17 cellular contexts compared by ENCODE assay signal in the genomic region with DNA sequence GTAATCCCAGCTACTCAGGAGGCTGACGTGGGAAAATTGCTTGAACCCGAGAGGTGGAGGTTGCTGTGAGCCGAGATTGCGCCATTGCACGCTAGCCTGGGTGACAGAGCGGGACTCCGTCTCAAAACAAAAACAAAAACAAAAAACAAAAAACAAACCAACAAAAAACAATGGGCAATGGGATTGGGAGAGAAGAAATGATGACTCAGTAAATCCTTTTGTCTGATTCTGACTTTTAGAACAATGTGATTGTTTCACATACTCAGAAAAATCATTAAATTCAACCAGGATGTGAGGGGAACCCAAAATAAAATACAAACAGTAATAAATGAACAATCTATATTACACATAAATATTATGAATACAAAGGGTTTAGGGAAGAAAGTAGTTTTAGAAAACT. TPM values are rescaled to one million over a fixed set of nuclear protein-coding genes. Genes with fewer than 3 reads are reported as not detected.
DNase-seq lines count a peak whose midpoint lies in the region; ATAC-seq, FAIRE-seq and TF ChIP-seq lines count a peak whose summit lies in the region.
"Had no signal": no experiment of that assay in that cellular context is flagged by ENCODE, and none has a peak within 500 bp of the region (broad histone marks: within the 10 kb centered on the region; RNA-seq: fewer than 3 reads in every experiment).

No MANE protein-coding gene starts in this region.

- no peaks in the 10 kb centered on the region for H3K9me3 Mint-ChIP-seq in activated CD4-positive, alpha-beta T cell treated with anti-CD3 and anti-CD28 coated beads, Interleukin-2, amount 10 ng/mL, durations not matched to agents 24 days and 14 days
- H3K9me3 Mint-ChIP-seq: H9 had no signal

- TF ChIP-seq POLR2A in HepG2 (IDR thresholded peaks at IDR 0.05; ENCODE audit: insufficient read depth in 1 of 2, low read depth in 2 of 2, low read length in 2 of 2) = no peak
- no peak for TF ChIP-seq POLR2A in right lobe of liver (IDR thresholded peaks at IDR 0.05)
- TF ChIP-seq POLR2A in GM18505 (IDR thresholded peaks at IDR 0.05; ENCODE audit: borderline replicate concordance, extremely low read depth, insufficient read depth, insufficient read length) = no peak

- no peak for FAIRE-seq in HepG2 (lab: Jason Lieb, UNC)
- FAIRE-seq: GM18507 had no signal

- H3K27me3 ChIP-seq in HepG2 (ENCODE audit: control insufficient read depth in 1 of 2, insufficient read depth in 2 of 2, low read length in 2 of 2) = no peaks in the 10 kb centered on the region; a peak in 1 of 5 replicates
- no peaks in the 10 kb centered on the region for H3K27me3 ChIP-seq in right lobe of liver
- H3K27me3 ChIP-seq: BLaER1 had no signal

- no peak overlapping the region for H3K4me2 ChIP-seq in HepG2 (ENCODE audit: low read depth, low read length)
- H3K4me2 ChIP-seq: BLaER1 had no signal

- H3K36me3 Mint-ChIP-seq in activated CD4-positive, alpha-beta T cell treated with anti-CD3 and anti-CD28 coated beads, Interleukin-2, amount 10 ng/mL, durations not matched to agents 24 days and 14 days (ENCODE audit: low read depth) = no peaks in the 10 kb centered on the region

- no peak for TF ChIP-seq RAD21 in HepG2 (CRISPR knock-in tag; IDR thresholded peaks at IDR 0.05)

- no peak overlapping the region for H3K4me3 ChIP-seq in HepG2 (replicated peaks in 1 of 3; ENCODE audit: insufficient read depth in 1 of 3, low read depth in 2 of 3, low read length in 3 of 3)
- H3K4me3 ChIP-seq in right lobe of liver = no peak overlapping the region
- H3K4me3 ChIP-seq: BLaER1 had no signal

- H3K79me2 ChIP-seq in HepG2 (ENCODE audit: insufficient read depth, low read length) = peaks cover 13% of the 10 kb centered on the region

- H3K4me3 Mint-ChIP-seq in activated CD4-positive, alpha-beta T cell treated with anti-CD3 and anti-CD28 coated beads, Interleukin-2, amount 10 ng/mL, durations not matched to agents 24 days and 14 days = no peak overlapping the region
- H3K4me3 Mint-ChIP-seq: H9 had no signal

- 99% methylated on average over 7 of the region's 7 CpGs for WGBS in HepG2 (ENCODE audit: low lambda C conversion rate)
- WGBS in right lobe of liver (ENCODE audit: insufficient coverage, low coverage, low lambda C conversion rate, missing lambda C conversion rate) = 97% methylated on average over 7 of the region's 7 CpGs

- ATAC-seq in HepG2 = no peak
- no peak for ATAC-seq in right lobe of liver
- ATAC-seq in HG03457 (IDR thresholded peaks at IDR 0.05; ENCODE audit: unreplicated experiment) = no peak
- no peak for ATAC-seq in GM18505 (IDR thresholded peaks at IDR 0.05; ENCODE audit: unreplicated experiment)

- intact Hi-C loops in HepG2 (cut with micrococcal nuclease; ENCODE audit: unreplicated experiment) = no loop called here
- intact Hi-C loops in right lobe of liver (cut with DNase I) = no loop called here
- intact Hi-C loops in activated CD4-positive, alpha-beta T cell treated with anti-CD3 and anti-CD28 coated beads, Interleukin-2, amount 10 ng/mL, durations not matched to agents 24 days and 14 days (cut with micrococcal nuclease) = no loop called here

- no peaks in the 10 kb centered on the region for H4K20me1 ChIP-seq in HepG2 (ENCODE audit: insufficient read depth, low read length)
- H4K20me1 ChIP-seq: BLaER1 had no signal

- H3K36me3 ChIP-seq in HepG2 (replicated peaks in 1 of 2; ENCODE audit: control insufficient read depth in 1 of 2, insufficient read depth in 2 of 2, low read length in 2 of 2) = 0 out of 5 replicates have a peak, but pooled peaks cover 0 to 1% of the 10 kb centered on the region in 2 experiments
- H3K36me3 ChIP-seq in right lobe of liver = no peaks in the 10 kb centered on the region
- H3K36me3 ChIP-seq: BLaER1 had no signal

- in situ Hi-C loops in HepG2 (cut with HindIII; ENCODE audit: extremely low pct_ligation_motif_present, low pct_unique_long_range_greater_than_20kb) = no loop called here

- TF ChIP-seq CTCF in HepG2 (CRISPR knock-in tag; IDR thresholded peaks at IDR 0.05) (no peak), right lobe of liver (IDR thresholded peaks at IDR 0.05) (no peak)

- DNase-seq in HepG2 (ENCODE audit: low spot score) (no peak), right lobe of liver (no peak), pons (ENCODE audit: low spot score) (peak; percentile 64), NCI-H146 (lab: John Stamatoyannopoulos, UW) (no peak)
- no peak for DNase-seq in activated CD4-positive, alpha-beta T cell treated with anti-CD3 and anti-CD28 coated beads, Interleukin-2, amount 10 ng/mL, durations not matched to agents 24 days and 14 days
- DNase-seq: AML-193, DMS53, GF-D8, GOT3, H9, KG1 had no signal

- H3K4me1 ChIP-seq in HepG2 (ENCODE audit: insufficient read depth, low read length) (peaks cover 15% of the 10 kb centered on the region), right lobe of liver (peaks cover 0 to 5% (median 2%) of the 10 kb centered on the region in 4 donors)

- no peaks in the 10 kb centered on the region for H3K27me3 Mint-ChIP-seq in activated CD4-positive, alpha-beta T cell treated with anti-CD3 and anti-CD28 coated beads, Interleukin-2, amount 10 ng/mL, durations not matched to agents 24 days and 14 days

- TF ChIP-seq EP300 in HepG2 (IDR thresholded peaks at IDR 0.05; ENCODE audit: low read depth in 2 of 2, low read length in 2 of 2) (no peak), HepG2 (CRISPR knock-in tag; IDR thresholded peaks at IDR 0.05; ENCODE audit: borderline replicate concordance) (no peak)

- BruUV-seq in HepG2 (replicated peaks; lab: Mats Ljungman, UMichigan) = no TSS peak

- POLR2A ChIA-PET in HepG2 (lab: Yijun Ruan, JAX) = no interaction called here

- H3K27ac ChIP-seq in HepG2 (ENCODE audit: extremely low read length, insufficient read depth, low read length) = no peak overlapping the region
- H3K27ac ChIP-seq in right lobe of liver = no peak overlapping the region
- H3K27ac ChIP-seq in cingulate gyrus (ENCODE audit: low read depth, low read length) = peak overlapping the region; percentile 72
- H3K27ac ChIP-seq: 22Rv1, BLaER1 had no signal

- no peaks in the 10 kb centered on the region for H3K9me3 ChIP-seq in HepG2 (ENCODE audit: low read length)
- H3K9me3 ChIP-seq in right lobe of liver = no peaks in the 10 kb centered on the region
- H3K9me3 ChIP-seq: BLaER1 had no signal

- no peaks in the 10 kb centered on the region for H3K4me1 Mint-ChIP-seq in activated CD4-positive, alpha-beta T cell treated with anti-CD3 and anti-CD28 coated beads, Interleukin-2, amount 10 ng/mL, durations not matched to agents 24 days and 14 days

- H2AFZ ChIP-seq in HepG2 (ENCODE audit: low read length) = no peak overlapping the region

- CTCF ChIA-PET in HepG2 (lab: Yijun Ruan, JAX; ENCODE audit: low intra/inter-chr PET ratio, low total read pairs) = no interaction called here

- H3K9ac ChIP-seq in HepG2 (ENCODE audit: insufficient read depth, low read depth, low read length) = no peak overlapping the region
- H3K9ac ChIP-seq: BLaER1 had no signal

- H3K27ac Mint-ChIP-seq in activated CD4-positive, alpha-beta T cell treated with anti-CD3 and anti-CD28 coated beads, Interleukin-2, amount 10 ng/mL, durations not matched to agents 24 days and 14 days = no peak overlapping the region
- H3K27ac Mint-ChIP-seq: H9 had no signal

RNA-seq across cellular contexts. Expression of a gene that starts 5.1 kb away (rescaled TPM):
- total RNA-seq in HepG2 (2016; rRNA removed; fragmentation: Illumina TruSeq; extraction: Trizol) (5.2 and 6.0 TPM in 2 replicates), right lobe of liver (1 to 10 TPM in 5 of 6 experiments, under 1 TPM in 1; 0.37 to 3.6 (median 2.2) TPM)
- 2.6 and 3.3 TPM in 2 replicates for total RNA-seq in HepG2 (2016; cell fraction: cytosol; rRNA removed; fragmentation: Illumina TruSeq; extraction: Trizol; ENCODE audit: low read depth)
- total RNA-seq in HepG2 (2016; cell fraction: insoluble cytoplasmic fraction; rRNA removed; fragmentation: Illumina TruSeq; extraction: Trizol) = 5.1 and 5.7 TPM in 2 replicates
- total RNA-seq in HepG2 (2016; cell fraction: membrane; rRNA removed; fragmentation: Illumina TruSeq; extraction: Trizol) = 3.8 and 4.2 TPM in 2 replicates
- 3.8 and 5.4 TPM in 2 replicates for total RNA-seq in HepG2 (2016; cell fraction: nucleus; rRNA removed; fragmentation: Illumina TruSeq; extraction: Trizol)
- polyA plus RNA-seq in HepG2 (2011; rRNA removed) = 1.8 and 2.1 TPM in 2 replicates
- polyA plus RNA-seq in HepG2 (2011; cell fraction: cytosol; rRNA removed) = 0.95 and 1.4 TPM in 2 replicates
- polyA plus RNA-seq in HepG2 (2011; cell fraction: nucleus; rRNA removed) = 2.5 and 3.3 TPM in 2 replicates
- polyA plus RNA-seq in HepG2 (2012) = 2.3 and 2.4 TPM in 2 replicates
- polyA plus RNA-seq in HepG2 (2016; cell fraction: cytosol; fragmentation: Illumina TruSeq; extraction: Trizol; ENCODE audit: low read depth) = 0.63 and 0.91 TPM in 2 replicates
- polyA plus RNA-seq in HepG2 (2016; cell fraction: insoluble cytoplasmic fraction; fragmentation: Illumina TruSeq; extraction: Trizol; ENCODE audit: low read depth) = 3.6 and 3.8 TPM in 2 replicates
- 1.5 and 1.6 TPM in 2 replicates for polyA plus RNA-seq in HepG2 (2016; cell fraction: membrane; fragmentation: Illumina TruSeq; extraction: Trizol; ENCODE audit: low read depth)
- 4.5 and 4.8 TPM in 2 replicates for polyA plus RNA-seq in HepG2 (2016; cell fraction: nucleus; fragmentation: Illumina TruSeq; extraction: Trizol; ENCODE audit: insufficient read depth, low read depth)
- 2.0 and 2.7 TPM in 2 replicates for polyA minus RNA-seq in HepG2 (2011; rRNA and poly(A)+ RNA removed; ENCODE audit: low replicate concordance)
- polyA minus RNA-seq in HepG2 (2011; cell fraction: cytosol; rRNA and poly(A)+ RNA removed) = 1.2 and 2.2 TPM in 2 replicates
- polyA minus RNA-seq in HepG2 (2011; cell fraction: nucleus; rRNA and poly(A)+ RNA removed) = 5.4 and 7.6 TPM in 2 replicates
- 1.6 and 2.2 TPM in 2 replicates for total RNA-seq in activated CD4-positive, alpha-beta T cell treated with anti-CD3 and anti-CD28 coated beads, Interleukin-2, amount 10 ng/mL, durations not matched to agents 24 days and 14 days

RNA-seq across cellular contexts. Expression of a gene that starts 5.5 kb away (rescaled TPM):
- total RNA-seq in HepG2 (2016; rRNA removed; fragmentation: Illumina TruSeq; extraction: Trizol) (52.7 and 93.3 TPM in 2 replicates), right lobe of liver (10 to 100 TPM; 16.2 to 33.0 (median 27.0) TPM)
- 7.1 and 7.2 TPM in 2 replicates for total RNA-seq in HepG2 (2016; cell fraction: cytosol; rRNA removed; fragmentation: Illumina TruSeq; extraction: Trizol; ENCODE audit: low read depth)
- 53.6 and 86.2 TPM in 2 replicates for total RNA-seq in HepG2 (2016; cell fraction: insoluble cytoplasmic fraction; rRNA removed; fragmentation: Illumina TruSeq; extraction: Trizol)
- 33.9 and 37.0 TPM in 2 replicates for total RNA-seq in HepG2 (2016; cell fraction: membrane; rRNA removed; fragmentation: Illumina TruSeq; extraction: Trizol)
- total RNA-seq in HepG2 (2016; cell fraction: nucleus; rRNA removed; fragmentation: Illumina TruSeq; extraction: Trizol) = 30.3 and 37.2 TPM in 2 replicates
- 26.8 and 28.4 TPM in 2 replicates for polyA plus RNA-seq in HepG2 (2011; rRNA removed)
- polyA plus RNA-seq in HepG2 (2011; cell fraction: cytosol; rRNA removed) = 12.6 and 22.7 TPM in 2 replicates
- 11.3 and 18.6 TPM in 2 replicates for polyA plus RNA-seq in HepG2 (2011; cell fraction: nucleus; rRNA removed)
- polyA plus RNA-seq in HepG2 (2012) = 47.9 and 48.1 TPM in 2 replicates
- 3.7 and 4.0 TPM in 2 replicates for polyA plus RNA-seq in HepG2 (2016; cell fraction: cytosol; fragmentation: Illumina TruSeq; extraction: Trizol; ENCODE audit: low read depth)
- 71.0 and 81.5 TPM in 2 replicates for polyA plus RNA-seq in HepG2 (2016; cell fraction: insoluble cytoplasmic fraction; fragmentation: Illumina TruSeq; extraction: Trizol; ENCODE audit: low read depth)
- 15.3 and 15.4 TPM in 2 replicates for polyA plus RNA-seq in HepG2 (2016; cell fraction: membrane; fragmentation: Illumina TruSeq; extraction: Trizol; ENCODE audit: low read depth)
- 56.6 and 59.5 TPM in 2 replicates for polyA plus RNA-seq in HepG2 (2016; cell fraction: nucleus; fragmentation: Illumina TruSeq; extraction: Trizol; ENCODE audit: insufficient read depth, low read depth)
- 8.8 and 18.0 TPM in 2 replicates for polyA minus RNA-seq in HepG2 (2011; rRNA and poly(A)+ RNA removed; ENCODE audit: low replicate concordance)
- polyA minus RNA-seq in HepG2 (2011; cell fraction: cytosol; rRNA and poly(A)+ RNA removed) = 25.7 and 28.9 TPM in 2 replicates
- 31.7 and 48.7 TPM in 2 replicates for polyA minus RNA-seq in HepG2 (2011; cell fraction: nucleus; rRNA and poly(A)+ RNA removed)
- total RNA-seq in activated CD4-positive, alpha-beta T cell treated with anti-CD3 and anti-CD28 coated beads, Interleukin-2, amount 10 ng/mL, durations not matched to agents 24 days and 14 days = 84.6 and 90.3 TPM in 2 replicates

RNA-seq across cellular contexts. Expression of a gene that starts 57.1 kb away (rescaled TPM):
- total RNA-seq in HepG2 (2016; rRNA removed; fragmentation: Illumina TruSeq; extraction: Trizol) (not detected in 2 replicates), right lobe of liver (1 to 10 TPM; 1.0 to 6.2 (median 3.8) TPM)
- not detected in 2 replicates for total RNA-seq in HepG2 (2016; cell fraction: cytosol; rRNA removed; fragmentation: Illumina TruSeq; extraction: Trizol; ENCODE audit: low read depth)
- total RNA-seq in HepG2 (2016; cell fraction: insoluble cytoplasmic fraction; rRNA removed; fragmentation: Illumina TruSeq; extraction: Trizol) = not detected in 2 replicates
- total RNA-seq in HepG2 (2016; cell fraction: membrane; rRNA removed; fragmentation: Illumina TruSeq; extraction: Trizol) = not detected in 2 replicates
- not detected in 2 replicates for total RNA-seq in HepG2 (2016; cell fraction: nucleus; rRNA removed; fragmentation: Illumina TruSeq; extraction: Trizol)
- polyA plus RNA-seq in HepG2 (2011; rRNA removed) = not detected in 2 replicates
- not detected in 2 replicates for polyA plus RNA-seq in HepG2 (2011; cell fraction: cytosol; rRNA removed)
- not detected in 2 replicates for polyA plus RNA-seq in HepG2 (2011; cell fraction: nucleus; rRNA removed)
- not detected in 2 replicates for polyA plus RNA-seq in HepG2 (2012)
- not detected in 2 replicates for polyA plus RNA-seq in HepG2 (2016; cell fraction: cytosol; fragmentation: Illumina TruSeq; extraction: Trizol; ENCODE audit: low read depth)
- polyA plus RNA-seq in HepG2 (2016; cell fraction: insoluble cytoplasmic fraction; fragmentation: Illumina TruSeq; extraction: Trizol; ENCODE audit: low read depth) = not detected in 2 replicates
- not detected in 2 replicates for polyA plus RNA-seq in HepG2 (2016; cell fraction: membrane; fragmentation: Illumina TruSeq; extraction: Trizol; ENCODE audit: low read depth)
- polyA plus RNA-seq in HepG2 (2016; cell fraction: nucleus; fragmentation: Illumina TruSeq; extraction: Trizol; ENCODE audit: insufficient read depth, low read depth) = not detected in 2 replicates
- not detected in 2 replicates for polyA minus RNA-seq in HepG2 (2011; rRNA and poly(A)+ RNA removed; ENCODE audit: low replicate concordance)
- not detected in 2 replicates for polyA minus RNA-seq in HepG2 (2011; cell fraction: cytosol; rRNA and poly(A)+ RNA removed)
- not detected in 2 replicates for polyA minus RNA-seq in HepG2 (2011; cell fraction: nucleus; rRNA and poly(A)+ RNA removed)
- total RNA-seq in activated CD4-positive, alpha-beta T cell treated with anti-CD3 and anti-CD28 coated beads, Interleukin-2, amount 10 ng/mL, durations not matched to agents 24 days and 14 days = not detected in 2 replicates
- total RNA-seq: H9 had no signal
